22 cellular contexts compared by ENCODE assay signal in genomic region chr22:19800306-19800705, GRCh38. TPM values are rescaled to one million over a fixed set of nuclear protein-coding genes. Genes with fewer than 3 reads are reported as not detected.
"Had no signal": no experiment of that assay in that cellular context is flagged by ENCODE, and none has a peak within 500 bp of the region (broad histone marks: within the 10 kb centered on the region; RNA-seq: fewer than 3 reads in every experiment).

No MANE protein-coding gene starts in this region.

- H3K9ac ChIP-seq: parathyroid adenoma had no signal

- DNase-seq: activated B cell treated with CpG ODN at 0.5 μM for 24 hours; activated CD4-positive, alpha-beta T cell treated with anti-CD3 and anti-CD28 coated beads for 4 hours; activated CD4-positive, alpha-beta T cell treated with anti-CD3 and anti-CD28 coated beads, Interleukin-2, amount 50 U/mL, for 48 hours; activated effector memory CD4-positive, alpha-beta T cell treated with Interleukin-2 at 50 U/mL for 16 hours; activated naive CD4-positive, alpha-beta T cell treated with anti-CD3 and anti-CD28 coated beads for 36 hours; activated naive CD8-positive, alpha-beta T cell treated with anti-CD3 and anti-CD28 coated beads, Interleukin-2, amount 50 U/mL, for 24 hours; activated T-cell treated with anti-CD3 and anti-CD28 coated beads, Interleukin-2, amount 50 U/mL, for 48 hours; effector CD8-positive, alpha-beta T cell; erythroblast; foreskin keratinocyte; small intestine; stimulated activated CD4-positive, alpha-beta T cell treated with anti-CD3 and anti-CD28 coated beads, Interleukin-2, amount 100 ng/mL, for 24 hours; stimulated activated naive CD8-positive, alpha-beta T cell treated with anti-CD3 and anti-CD28 coated beads, Interleukin-15, amount 100 ng/mL, for 72 hours; T-helper 9 cell had no signal

- H3K36me3 ChIP-seq: cardiac muscle cell, neutrophil had no signal

- FAIRE-seq: small intestine had no signal

- H3K9me3 ChIP-seq: left lung, neutrophil, tibial nerve had no signal

- H3K27ac ChIP-seq: cardiac muscle cell, foreskin keratinocyte, left lung, neutrophil, parathyroid adenoma had no signal

- H3K4me3 ChIP-seq: cardiac muscle cell, left lung, tibial nerve had no signal

- H3K27me3 ChIP-seq: cardiac muscle cell, foreskin keratinocyte, left lung, neutrophil, tibial nerve had no signal

- ATAC-seq: activated naive CD8-positive, alpha-beta T cell treated with anti-CD3 and anti-CD28 coated beads, Interleukin-2, amount 50 U/mL, for 24 hours; foreskin keratinocyte; natural killer cell treated with Interleukin-12 subunit alpha and Interleukin-12 subunit beta and Interleukin-15 and Interleukin-18, amount 100 ng/mL, for 72 hours; stimulated activated naive CD8-positive, alpha-beta T cell treated with anti-CD3 and anti-CD28 coated beads, Interleukin-15, amount 100 ng/mL, for 72 hours had no signal

- H3K4me1 ChIP-seq: left lung, parathyroid adenoma had no signal

RNA-seq across cellular contexts. Expression of gene TBX1, which starts 39.7 kb away (rescaled TPM):
- total RNA-seq: activated B cell treated with CpG ODN at 0.5 μM for 24 hours; activated naive CD4-positive, alpha-beta T cell treated with anti-CD3 and anti-CD28 coated beads for 36 hours; kidney epithelial cell; T-helper 1 cell treated with Interleukin-12 subunit alpha and Interleukin-12 subunit beta and Interleukin-4 antibody, amounts not matched to agents 30 ng/mL and 1 ng/mL, for 36 hours had no signal
